In the genomic region with DNA sequence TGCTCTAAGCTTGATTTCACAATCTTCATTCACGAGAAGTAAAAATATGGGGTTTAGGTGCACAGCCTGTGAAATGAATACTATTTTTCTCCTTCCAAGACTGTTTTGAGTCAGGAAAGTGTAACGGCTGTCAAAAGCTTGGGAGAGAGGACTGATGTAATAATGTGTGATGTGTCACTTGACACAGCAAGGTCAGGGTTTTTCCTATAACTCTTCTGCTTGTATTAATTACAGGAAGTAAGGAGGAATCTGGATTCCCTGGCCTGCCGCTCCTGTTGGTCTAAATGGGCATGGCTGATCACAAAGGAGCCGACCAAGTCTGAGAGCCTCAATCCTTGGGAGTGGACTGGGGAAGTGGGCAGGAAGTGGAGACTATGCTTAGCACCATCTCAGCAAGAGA, we compare ENCODE assay signal across 28 cellular contexts. TPM values are rescaled to one million over a fixed set of nuclear protein-coding genes. Genes with fewer than 3 reads are reported as not detected.
DNase-seq lines count a peak whose midpoint lies in the region; TF ChIP-seq lines count a peak whose summit lies in the region.
"Had no signal": no experiment of that assay in that cellular context is flagged by ENCODE, and none has a peak within 500 bp of the region (broad histone marks: within the 10 kb centered on the region; RNA-seq: fewer than 3 reads in every experiment).

No MANE protein-coding gene starts in this region.

- no peak overlapping the region for H2BK120ac ChIP-seq in mesenchymal stem cell (ENCODE audit: low read depth, low read length)

- H2AFZ ChIP-seq in mesenchymal stem cell (ENCODE audit: low read depth, low read length) = no peak overlapping the region

- no peak overlapping the region for H3K14ac ChIP-seq in mesenchymal stem cell (ENCODE audit: low read length in 2 of 2)

- no peaks in the 10 kb centered on the region for H3K4me1 ChIP-seq in mesenchymal stem cell (ENCODE audit: control insufficient read depth, insufficient read depth, low read depth, low read length)
- H3K4me1 ChIP-seq in colonic mucosa = no peaks in the 10 kb centered on the region
- peaks cover 0 to 9% (median 0%) of the 10 kb centered on the region in 6 donors for H3K4me1 ChIP-seq in spleen
- H3K4me1 ChIP-seq: A549, ascending aorta, esophagus muscularis mucosa, psoas muscle, upper lobe of left lung had no signal

- H3K23ac ChIP-seq in mesenchymal stem cell (ENCODE audit: low read length in 2 of 2) = no peak overlapping the region

- H3K9ac ChIP-seq in mesenchymal stem cell (ENCODE audit: low read length) (no peak overlapping the region), colonic mucosa (ENCODE audit: low read depth in 2 of 2, low read length in 2 of 2) (no peak overlapping the region)

- no peak overlapping the region for H3K4me3 ChIP-seq in mesenchymal stem cell (ENCODE audit: insufficient read depth in 1 of 2, low read depth in 1 of 2, low read length in 2 of 2)
- H3K4me3 ChIP-seq in colonic mucosa = no peak overlapping the region
- H3K4me3 ChIP-seq in spleen = no peak overlapping the region
- H3K4me3 ChIP-seq: A549, ascending aorta, esophagus muscularis mucosa, psoas muscle, skin epidermis, upper lobe of left lung had no signal

- H3K9me3 ChIP-seq in mesenchymal stem cell (ENCODE audit: control insufficient read depth, low read length) = no peaks in the 10 kb centered on the region
- no peaks in the 10 kb centered on the region for H3K9me3 ChIP-seq in colonic mucosa
- no peaks in the 10 kb centered on the region for H3K9me3 ChIP-seq in spleen
- H3K9me3 ChIP-seq: A549, ascending aorta, esophagus muscularis mucosa, neutrophil, psoas muscle, upper lobe of left lung had no signal

- peak; percentile 19 for DNase-seq in CD1c-positive myeloid dendritic cell (ENCODE audit: extremely low spot score)
- peak; percentile 77 for DNase-seq in M059J (ENCODE audit: low read depth)
- DNase-seq in dermis blood vessel endothelial cell = peak; percentile 27
- DNase-seq in mesenchymal stem cell = peak; percentile 75
- no peak for DNase-seq in LoVo (ENCODE audit: low spot score)
- DNase-seq in colonic mucosa = no peak
- no peak for DNase-seq in NCI-H146 treated with DMSO at 0.1 percent for 48 hours (lab: John Stamatoyannopoulos, UW; ENCODE audit: unreplicated experiment)
- DNase-seq in spleen = no peak
- DNase-seq: activated CD4-positive, alpha-beta memory T cell treated with anti-CD3 and anti-CD28 coated beads, Interleukin-2, amount 10 ng/mL, durations not matched to agents 7 days and 5 days; DMS53; effector memory CD4-positive, alpha-beta T cell; GF-D8; GOT3; mammary epithelial cell; NCI-H1436; NCI-H510A treated with DMSO at 0.1 percent for 48 hours; NK-92 treated with Interleukin-12 subunit alpha and Interleukin-12 subunit beta, amount 100 ng/mL, for 24 hours; psoas muscle; SIG-M5; stimulated activated CD4-positive, alpha-beta T cell treated with anti-CD3 and anti-CD28 coated beads, Interleukin-2, amount 100 ng/mL, for 24 hours; T-cell; upper lobe of left lung had no signal

- H4K8ac ChIP-seq in mesenchymal stem cell (ENCODE audit: low read length) = no peak overlapping the region

- H3K4ac ChIP-seq in mesenchymal stem cell (ENCODE audit: low read depth in 1 of 2, low read length in 2 of 2) = peak overlapping the region; percentile 2 to 20

- no peaks in the 10 kb centered on the region for H3K27me3 ChIP-seq in mesenchymal stem cell (ENCODE audit: control insufficient read depth in 1 of 2, insufficient read depth in 1 of 2, low read length in 2 of 2)
- no peaks in the 10 kb centered on the region for H3K27me3 ChIP-seq in colonic mucosa
- H3K27me3 ChIP-seq in spleen (replicated peaks in 1 of 7) = no peaks in the 10 kb centered on the region
- H3K27me3 ChIP-seq: ascending aorta, esophagus muscularis mucosa, neutrophil, upper lobe of left lung had no signal

- H3K27ac ChIP-seq in mesenchymal stem cell (ENCODE audit: low read length, poor library complexity, severe bottlenecking) (no peak overlapping the region), colonic mucosa (no peak overlapping the region), spleen (no peak overlapping the region)
- H3K27ac ChIP-seq: A549, ascending aorta, esophagus muscularis mucosa, neutrophil, psoas muscle, skin epidermis, upper lobe of left lung had no signal

- H4K91ac ChIP-seq in mesenchymal stem cell (ENCODE audit: low read length) = no peak overlapping the region

- H3K36me3 ChIP-seq in mesenchymal stem cell (ENCODE audit: control insufficient read depth in 1 of 2, insufficient read depth in 2 of 2, low read depth in 1 of 2, low read length in 2 of 2) (no peaks in the 10 kb centered on the region), colonic mucosa (no peaks in the 10 kb centered on the region), spleen (no peaks in the 10 kb centered on the region)
- H3K36me3 ChIP-seq: ascending aorta, esophagus muscularis mucosa, neutrophil, upper lobe of left lung had no signal

- intact Hi-C loops in colonic mucosa (cut with DNase I) (no loop called here), spleen (cut with DNase I; ENCODE audit: low total_unique reads) (no loop called here)

- no peak overlapping the region for H3K4me2 ChIP-seq in mesenchymal stem cell (ENCODE audit: low read length, poor library complexity, severe bottlenecking)
- H3K4me2 ChIP-seq: A549 had no signal

- TF ChIP-seq CTCF in colonic mucosa (IDR thresholded peaks at IDR 0.05) = no peak
- TF ChIP-seq CTCF in spleen (IDR thresholded peaks at IDR 0.05 in 8 of 11, conservative IDR thresholded peaks at IDR 0.05 in 3 of 11) = no peak

- H2AK5ac ChIP-seq in mesenchymal stem cell (ENCODE audit: low read length, severe bottlenecking) = no peak overlapping the region

- peak overlapping the region; percentile 71 to 77 for H3K18ac ChIP-seq in mesenchymal stem cell (ENCODE audit: low read depth in 1 of 2, low read length in 2 of 2)

- TF ChIP-seq POLR2A in spleen (IDR thresholded peaks at IDR 0.05) = no peak

- H2BK15ac ChIP-seq in mesenchymal stem cell (ENCODE audit: low read depth, poor library complexity, severe bottlenecking) = no peak overlapping the region

- no peaks in the 10 kb centered on the region for H3K79me1 ChIP-seq in mesenchymal stem cell (replicated peaks; ENCODE audit: low read length, poor library complexity, severe bottlenecking)

- H2BK12ac ChIP-seq in mesenchymal stem cell (ENCODE audit: low read length in 2 of 2) = no peak overlapping the region

- H2BK5ac ChIP-seq in mesenchymal stem cell (ENCODE audit: low read depth, low read length, poor library complexity, severe bottlenecking) = no peak overlapping the region

- WGBS in mesenchymal stem cell = 43% methylated on average over 4 of the region's 4 CpGs
- 36 to 76% (median 54%) methylated on average over 4 of the region's 4 CpGs for WGBS in spleen, 5 donors

RNA-seq across cellular contexts. Expression of gene SLC28A3, which starts 16.7 kb away (rescaled TPM):
- total RNA-seq in M059J (2014; rRNA removed; shearing (Covaris generic)) = 0.42 and 0.67 TPM in 2 replicates
- total RNA-seq in dermis blood vessel endothelial cell (not detected in 2 replicates), colonic mucosa (1 to 10 TPM; 2.9 to 4.7 TPM), spleen (1 to 10 TPM in 2 of 7 donors, under 1 TPM in 4, not detected in 1; 0.44 to 1.2 (median 0.62) TPM)
- polyA plus RNA-seq in mesenchymal stem cell (2013, experiment 1 of 2) = 0.33 TPM
- polyA plus RNA-seq in mesenchymal stem cell (2013, experiment 2 of 2) = 0.30 TPM
- under 1 TPM; 0.06 to 0.38 (median 0.22) TPM for polyA plus RNA-seq in spleen
- total RNA-seq: ascending aorta, HepG2, psoas muscle, T-cell had no signal
- polyA plus RNA-seq: A549, HepG2, psoas muscle had no signal

Comparison
In these comparisons a context has a peak if more than half of its experiments do, and no peak if none do; other contexts are left out.
1. DNase-seq: peak in CD1c-positive myeloid dendritic cell (single experiment), M059J (single experiment), dermis blood vessel endothelial cell (single experiment) and mesenchymal stem cell (single experiment); none in LoVo (single experiment), colonic mucosa (single experiment), NCI-H146 treated with DMSO at 0.1 percent for 48 hours (single experiment) and spleen (single experiment).